16 cellular contexts compared by ENCODE assay signal in the genomic region with DNA sequence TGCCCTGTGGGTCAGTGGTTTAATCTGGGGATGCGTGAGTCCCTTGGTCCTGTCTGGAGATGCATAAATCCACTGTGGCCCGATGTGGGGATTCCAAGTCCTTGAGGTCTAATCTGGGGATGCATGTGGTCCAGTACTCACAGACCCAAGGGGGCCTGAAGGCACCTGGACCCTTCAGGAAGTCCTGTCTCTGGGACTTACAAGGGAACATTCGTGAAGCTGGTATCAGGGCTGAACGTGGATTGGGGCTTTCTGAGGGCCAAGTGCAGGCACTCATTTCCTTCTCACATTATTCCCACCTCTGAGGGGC. TPM values are rescaled to one million over a fixed set of nuclear protein-coding genes. Genes with fewer than 3 reads are reported as not detected.
DNase-seq lines count a peak whose midpoint lies in the region; ATAC-seq and TF ChIP-seq lines count a peak whose summit lies in the region.
"Had no signal": no experiment of that assay in that cellular context is flagged by ENCODE, and none has a peak within 500 bp of the region (broad histone marks: within the 10 kb centered on the region; RNA-seq: fewer than 3 reads in every experiment).

No MANE protein-coding gene starts in this region.

- dilution Hi-C loops in mammary epithelial cell (cut with HindIII; ENCODE audit: low sequenced_read_pairs) = loop anchor here (25.0 kb wide), 1 partner anchor 335 kb away; no protein-coding TSS in a partner anchor

- in situ Hi-C loops in mammary epithelial cell (cut with MboI; ENCODE audit: low sequenced_read_pairs in 2 of 2) = loop anchor here (5.0 kb wide), 1 partner anchor 330 kb away; no protein-coding TSS in a partner anchor

- BruUV-seq in mammary epithelial cell (replicated peaks; lab: Mats Ljungman, UMichigan) (no TSS peak), MCF 10A (replicated peaks; lab: Mats Ljungman, UMichigan) (no TSS peak)

- no peaks in the 10 kb centered on the region for H3K9me3 Mint-ChIP-seq in MCF 10A (ENCODE audit: unreplicated experiment)
- H3K9me3 Mint-ChIP-seq in central memory CD8-positive, alpha-beta T cell = no peaks in the 10 kb centered on the region

- no peaks in the 10 kb centered on the region for H3K79me2 ChIP-seq in mammary epithelial cell (ENCODE audit: insufficient read depth, low read length)

- H3K4me1 ChIP-seq in mammary epithelial cell (ENCODE audit: insufficient read depth, low read length) (peaks cover 22% of the 10 kb centered on the region), RWPE2 (ENCODE audit: insufficient read depth, poor library complexity, severe bottlenecking) (peaks cover 20% of the 10 kb centered on the region)

- intact Hi-C loops in mammary epithelial cell (cut with micrococcal nuclease) = loop anchor here (5.0 kb wide), 1 partner anchor 435 kb away; the partner anchor contains the start of gene JPH2
- intact Hi-C loops in MCF 10A (cut with micrococcal nuclease) = loop anchor here (10.0 kb wide), 1 partner anchor 93 kb away; no protein-coding TSS in a partner anchor

- H3K36me3 Mint-ChIP-seq in MCF 10A (ENCODE audit: insufficient read depth, unreplicated experiment) = no peaks in the 10 kb centered on the region
- peaks cover 8% of the 10 kb centered on the region for H3K36me3 Mint-ChIP-seq in central memory CD8-positive, alpha-beta T cell (ENCODE audit: insufficient read depth)

- H3K36me3 ChIP-seq in mammary epithelial cell (ENCODE audit: insufficient read depth, low read length) = no peaks in the 10 kb centered on the region
- no peaks in the 10 kb centered on the region for H3K36me3 ChIP-seq in RWPE2 (ENCODE audit: low read depth)

- H3K4me2 ChIP-seq in mammary epithelial cell (ENCODE audit: insufficient read depth, low read depth, low read length) = no peak overlapping the region

- H3K27me3 Mint-ChIP-seq in MCF 10A (ENCODE audit: insufficient read depth, unreplicated experiment) = no peaks in the 10 kb centered on the region
- H3K27me3 Mint-ChIP-seq in central memory CD8-positive, alpha-beta T cell = peaks cover 32% of the 10 kb centered on the region

- 92% methylated on average over 4 of the region's 4 CpGs for WGBS in mammary epithelial cell (ENCODE audit: low coverage, missing lambda C conversion rate)

- no peak overlapping the region for H3K4me3 Mint-ChIP-seq in MCF 10A (ENCODE audit: unreplicated experiment)
- peak overlapping the region; percentile 27 for H3K4me3 Mint-ChIP-seq in central memory CD8-positive, alpha-beta T cell

- no peaks in the 10 kb centered on the region for H3K9me3 ChIP-seq in mammary epithelial cell (replicated peaks; ENCODE audit: insufficient read depth, low read length)
- no peaks in the 10 kb centered on the region for H3K9me3 ChIP-seq in RWPE2 (ENCODE audit: severe bottlenecking)

- H2AFZ ChIP-seq in mammary epithelial cell (ENCODE audit: low read depth, low read length) = peak overlapping the region; percentile 29

- no peak overlapping the region for H3K9ac ChIP-seq in mammary epithelial cell (ENCODE audit: insufficient read depth, low read length)

- H3K27ac ChIP-seq in mammary epithelial cell (ENCODE audit: insufficient read depth, low read depth, low read length) = no peak overlapping the region
- peak overlapping the region; percentile 47 for H3K27ac ChIP-seq in RWPE2 (ENCODE audit: poor library complexity, severe bottlenecking)
- H3K27ac ChIP-seq: coronary artery had no signal

- DNase-seq in mammary epithelial cell = no peak
- DNase-seq in MCF 10A (ENCODE audit: unreplicated experiment) = no peak
- DNase-seq in RWPE2 (ENCODE audit: low spot score) = no peak
- no peak for DNase-seq in central memory CD8-positive, alpha-beta T cell (ENCODE audit: low spot score in 2 of 2)
- no peak for DNase-seq in EL
- no peak for DNase-seq in amygdala (lab: John Stamatoyannopoulos, UW)
- DNase-seq: NCI-H1930, SHP77 treated with DMSO at 0.1 percent for 48 hours had no signal

- TF ChIP-seq CTCF in mammary epithelial cell (conservative IDR thresholded peaks at IDR 0.05 in 1 of 2, IDR thresholded peaks at IDR 0.05 in 1 of 2; ENCODE audit: extremely low read depth in 1 of 2, insufficient read depth in 1 of 2, low read depth in 1 of 2, low read length in 2 of 2) = no peak
- no peak for TF ChIP-seq CTCF in MCF 10A (IDR thresholded peaks at IDR 0.05; ENCODE audit: unreplicated experiment)
- TF ChIP-seq CTCF in RWPE2 (IDR thresholded peaks at IDR 0.05; ENCODE audit: poor library complexity, severe bottlenecking) = no peak

- POLR2A ChIA-PET in MCF 10A (lab: Yijun Ruan, JAX) = interaction anchor here (2.1 to 4.8 kb wide), 2 partner anchors 328 to 331 kb away, joined by 11 to 18 read pairs; no protein-coding TSS in a partner anchor

- CTCF ChIA-PET in mammary epithelial cell (lab: Charles Lee; ENCODE audit: low non-redundant PET) = no interaction called here
- CTCF ChIA-PET in MCF 10A (lab: Yijun Ruan, JAX) = interaction anchor here (0.6 to 16.1 kb wide), 17 partner anchors 13 to 720 kb away, joined by 3 to 521 read pairs (median 16); partner anchors contain the start of gene GTSF1L

- H3K4me3 ChIP-seq in mammary epithelial cell (replicated peaks in 1 of 3; ENCODE audit: insufficient read depth in 1 of 3, low read depth in 2 of 3, low read length in 3 of 3) (no peak overlapping the region), RWPE2 (ENCODE audit: severe bottlenecking) (no peak overlapping the region)
- H3K4me3 ChIP-seq: coronary artery, K562 had no signal

- H3K27me3 ChIP-seq in mammary epithelial cell (ENCODE audit: insufficient read depth, low read length) (no peaks in the 10 kb centered on the region), RWPE2 (ENCODE audit: insufficient read depth, poor library complexity, severe bottlenecking) (no peaks in the 10 kb centered on the region)

- ATAC-seq in RWPE2 (ENCODE audit: low read depth) (no peak), GM19328 (IDR thresholded peaks at IDR 0.05; ENCODE audit: unreplicated experiment) (no peak), GM18867 (IDR thresholded peaks at IDR 0.05; ENCODE audit: unreplicated experiment) (no peak)
- ATAC-seq in central memory CD8-positive, alpha-beta T cell (replicated peaks; ENCODE audit: extremely low read depth, poor library complexity, severe bottlenecking) = no peak

- peaks cover 14% of the 10 kb centered on the region for H3K4me1 Mint-ChIP-seq in MCF 10A (ENCODE audit: insufficient read depth, unreplicated experiment)
- peaks cover 33% of the 10 kb centered on the region for H3K4me1 Mint-ChIP-seq in central memory CD8-positive, alpha-beta T cell

- H4K20me1 ChIP-seq in mammary epithelial cell (ENCODE audit: insufficient read depth, low read length) = no peaks in the 10 kb centered on the region

- H3K27ac Mint-ChIP-seq in MCF 10A (ENCODE audit: low read depth, unreplicated experiment) = no peak overlapping the region
- H3K27ac Mint-ChIP-seq in central memory CD8-positive, alpha-beta T cell (ENCODE audit: low read depth) = no peak overlapping the region
- H3K27ac Mint-ChIP-seq: progenitor cell of endocrine pancreas had no signal

RNA-seq across cellular contexts. Expression of gene GTSF1L, which starts 25.2 kb away (rescaled TPM):
- not detected for total RNA-seq in mammary epithelial cell
- polyA plus RNA-seq in mammary epithelial cell = not detected
- not detected for polyA minus RNA-seq in mammary epithelial cell
- not detected in 2 replicates for total RNA-seq in MCF 10A (2022)
- total RNA-seq: Daoy, fibroblast of villous mesenchyme, K562, mononuclear cell, progenitor cell of endocrine pancreas had no signal
- polyA plus RNA-seq: K562 had no signal
